In the genomic region with DNA sequence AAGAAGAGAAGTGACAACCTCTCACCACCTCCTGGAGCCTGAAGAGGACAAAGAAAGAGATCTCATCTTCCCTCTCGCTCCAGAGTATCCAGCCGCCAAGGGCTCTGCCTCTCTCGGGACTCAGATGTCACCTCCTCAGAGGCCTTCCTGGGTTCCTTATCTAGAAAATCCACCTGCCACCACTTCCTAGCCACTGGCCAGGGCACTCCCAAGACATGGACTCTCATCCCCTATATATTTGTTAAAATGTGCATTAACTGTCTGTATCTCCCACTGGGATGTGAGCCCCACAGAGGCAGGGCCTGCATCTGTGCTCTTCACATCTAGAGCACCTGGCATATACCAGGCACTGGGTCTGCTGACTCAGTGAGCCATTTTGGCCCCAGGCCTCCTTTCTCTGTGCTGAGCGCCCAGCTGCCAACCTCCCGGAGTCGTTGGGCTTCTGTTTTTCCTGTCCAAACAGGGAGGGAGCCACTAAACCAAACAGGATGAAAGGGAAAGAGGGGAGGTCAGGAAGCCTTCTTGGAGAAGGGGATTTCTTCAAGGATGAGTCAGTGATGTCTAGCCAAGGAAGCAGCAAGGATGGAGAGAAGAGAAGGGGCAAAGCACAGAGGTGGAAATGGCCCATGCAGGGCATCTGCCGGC, we compare ENCODE assay signal across 16 cellular contexts. TPM values are rescaled to one million over a fixed set of nuclear protein-coding genes. Genes with fewer than 3 reads are reported as not detected.
DNase-seq lines count a peak whose midpoint lies in the region; ATAC-seq, FAIRE-seq and TF ChIP-seq lines count a peak whose summit lies in the region.
"Had no signal": no experiment of that assay in that cellular context is flagged by ENCODE, and none has a peak within 500 bp of the region (broad histone marks: within the 10 kb centered on the region; RNA-seq: fewer than 3 reads in every experiment).

No MANE protein-coding gene starts in this region.

- intact Hi-C loops in tibial artery (cut with DNase I; ENCODE audit: low total_unique reads): no loop called here

- H3K4me3 ChIP-seq in gastroesophageal sphincter: no peak overlapping the region
- H3K4me3 ChIP-seq in tibial artery: no peak overlapping the region
- H3K4me3 ChIP-seq: ovary had no signal

- H3K27ac ChIP-seq in gastroesophageal sphincter (peak overlapping the region in 3 of 4 donors; percentile 76 to 79 (median 79)), tibial artery (peak overlapping the region; percentile 3 to 41)
- H3K27ac ChIP-seq: ovary, WERI-Rb-1 had no signal

- no peak for ATAC-seq in gastroesophageal sphincter
- no peak for ATAC-seq in GM19351 (IDR thresholded peaks at IDR 0.05; ENCODE audit: unreplicated experiment)
- ATAC-seq in GM18870 (IDR thresholded peaks at IDR 0.05; ENCODE audit: unreplicated experiment): no peak
- ATAC-seq: HCT116 had no signal

- DNase-seq in HT1080 (ENCODE audit: low read depth) (peak; percentile 94), amniotic epithelial cell (ENCODE audit: low read depth) (peak; percentile 31), tibial artery (no peak), HTR-8/SVneo (ENCODE audit: insufficient read length, low spot score) (no peak)
- DNase-seq: CD4-positive, alpha-beta T cell; effector CD8-positive, alpha-beta T cell; islet precursor cell; KBM-7; NCI-H1417 treated with DMSO at 0.1 percent for 48 hours; ovary had no signal

- H3K27me3 ChIP-seq in gastroesophageal sphincter: no peaks in the 10 kb centered on the region
- no peaks in the 10 kb centered on the region for H3K27me3 ChIP-seq in tibial artery
- H3K27me3 ChIP-seq: ovary had no signal

- no peak for TF ChIP-seq CTCF in gastroesophageal sphincter (IDR thresholded peaks at IDR 0.05)
- TF ChIP-seq CTCF in tibial artery (IDR thresholded peaks at IDR 0.05): no peak

- no peak for FAIRE-seq in HTR-8/SVneo (lab: Jason Lieb, UNC)

- H3K36me3 ChIP-seq in gastroesophageal sphincter: no peaks in the 10 kb centered on the region
- no peaks in the 10 kb centered on the region for H3K36me3 ChIP-seq in tibial artery
- H3K36me3 ChIP-seq: ovary, WERI-Rb-1 had no signal

- no peak for TF ChIP-seq EP300 in gastroesophageal sphincter (IDR thresholded peaks at IDR 0.05)

- no peak for TF ChIP-seq POLR2A in gastroesophageal sphincter (IDR thresholded peaks at IDR 0.05)

- 53 to 83% methylated on average over 2 to 6 of the region's 7 CpGs for WGBS in gastroesophageal sphincter (ENCODE audit: low coverage in 1 of 2), 2 donors

- H3K9me3 ChIP-seq in gastroesophageal sphincter: no peaks in the 10 kb centered on the region
- H3K9me3 ChIP-seq in tibial artery: no peaks in the 10 kb centered on the region
- H3K9me3 ChIP-seq: ovary had no signal

- peaks cover 0 to 52% (median 3%) of the 10 kb centered on the region in 3 donors for H3K4me1 ChIP-seq in gastroesophageal sphincter
- peaks cover 0 to 73% (median 32%) of the 10 kb centered on the region in 4 donors for H3K4me1 ChIP-seq in tibial artery

RNA-seq across cellular contexts. Expression of a gene that starts 58.9 kb away (rescaled TPM):
- total RNA-seq in HT1080 (2014; rRNA removed; shearing (Covaris generic)): 107 and 139 TPM in 2 replicates
- 296 and 319 TPM in 2 replicates for polyA plus RNA-seq in HT1080 (2015; cell fraction: cytosol; rRNA removed)
- polyA plus RNA-seq in HT1080 (2015; cell fraction: nucleus; rRNA removed): 222 and 229 TPM in 2 replicates
- total RNA-seq in gastroesophageal sphincter: 100 to 1,000 TPM; 168 to 389 (median 323) TPM
- total RNA-seq: activated CD8-positive, alpha-beta memory T cell treated with anti-CD3 and anti-CD28 coated beads for 36 hours; CD4-positive, alpha-beta T cell had no signal

Comparison
In these comparisons a context has a peak if more than half of its experiments do, and no peak if none do; other contexts are left out.
1. DNase-seq: peak in HT1080 (single experiment) and amniotic epithelial cell (single experiment); none in tibial artery (0 of 2) and HTR-8/SVneo (single experiment).